In genomic region chr7:26151953-26152781, GRCh38 we compare ENCODE assay signal across 1 cellular context.
TF ChIP-seq lines count a peak whose summit lies in the region.

A gene with protein sequence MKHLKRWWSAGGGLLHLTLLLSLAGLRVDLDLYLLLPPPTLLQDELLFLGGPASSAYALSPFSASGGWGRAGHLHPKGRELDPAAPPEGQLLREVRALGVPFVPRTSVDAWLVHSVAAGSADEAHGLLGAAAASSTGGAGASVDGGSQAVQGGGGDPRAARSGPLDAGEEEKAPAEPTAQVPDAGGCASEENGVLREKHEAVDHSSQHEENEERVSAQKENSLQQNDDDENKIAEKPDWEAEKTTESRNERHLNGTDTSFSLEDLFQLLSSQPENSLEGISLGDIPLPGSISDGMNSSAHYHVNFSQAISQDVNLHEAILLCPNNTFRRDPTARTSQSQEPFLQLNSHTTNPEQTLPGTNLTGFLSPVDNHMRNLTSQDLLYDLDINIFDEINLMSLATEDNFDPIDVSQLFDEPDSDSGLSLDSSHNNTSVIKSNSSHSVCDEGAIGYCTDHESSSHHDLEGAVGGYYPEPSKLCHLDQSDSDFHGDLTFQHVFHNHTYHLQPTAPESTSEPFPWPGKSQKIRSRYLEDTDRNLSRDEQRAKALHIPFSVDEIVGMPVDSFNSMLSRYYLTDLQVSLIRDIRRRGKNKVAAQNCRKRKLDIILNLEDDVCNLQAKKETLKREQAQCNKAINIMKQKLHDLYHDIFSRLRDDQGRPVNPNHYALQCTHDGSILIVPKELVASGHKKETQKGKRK (plus strand): TSS chr7:26152198. CDS start chr7:26152499, 301 bp downstream.

TF ChIP-seq in K562, 482 proteins besides CTCF, POLR2A, EP300 and RAD21 (continued from another document and continues in another):
- TF ChIP-seq, protein P1, sequence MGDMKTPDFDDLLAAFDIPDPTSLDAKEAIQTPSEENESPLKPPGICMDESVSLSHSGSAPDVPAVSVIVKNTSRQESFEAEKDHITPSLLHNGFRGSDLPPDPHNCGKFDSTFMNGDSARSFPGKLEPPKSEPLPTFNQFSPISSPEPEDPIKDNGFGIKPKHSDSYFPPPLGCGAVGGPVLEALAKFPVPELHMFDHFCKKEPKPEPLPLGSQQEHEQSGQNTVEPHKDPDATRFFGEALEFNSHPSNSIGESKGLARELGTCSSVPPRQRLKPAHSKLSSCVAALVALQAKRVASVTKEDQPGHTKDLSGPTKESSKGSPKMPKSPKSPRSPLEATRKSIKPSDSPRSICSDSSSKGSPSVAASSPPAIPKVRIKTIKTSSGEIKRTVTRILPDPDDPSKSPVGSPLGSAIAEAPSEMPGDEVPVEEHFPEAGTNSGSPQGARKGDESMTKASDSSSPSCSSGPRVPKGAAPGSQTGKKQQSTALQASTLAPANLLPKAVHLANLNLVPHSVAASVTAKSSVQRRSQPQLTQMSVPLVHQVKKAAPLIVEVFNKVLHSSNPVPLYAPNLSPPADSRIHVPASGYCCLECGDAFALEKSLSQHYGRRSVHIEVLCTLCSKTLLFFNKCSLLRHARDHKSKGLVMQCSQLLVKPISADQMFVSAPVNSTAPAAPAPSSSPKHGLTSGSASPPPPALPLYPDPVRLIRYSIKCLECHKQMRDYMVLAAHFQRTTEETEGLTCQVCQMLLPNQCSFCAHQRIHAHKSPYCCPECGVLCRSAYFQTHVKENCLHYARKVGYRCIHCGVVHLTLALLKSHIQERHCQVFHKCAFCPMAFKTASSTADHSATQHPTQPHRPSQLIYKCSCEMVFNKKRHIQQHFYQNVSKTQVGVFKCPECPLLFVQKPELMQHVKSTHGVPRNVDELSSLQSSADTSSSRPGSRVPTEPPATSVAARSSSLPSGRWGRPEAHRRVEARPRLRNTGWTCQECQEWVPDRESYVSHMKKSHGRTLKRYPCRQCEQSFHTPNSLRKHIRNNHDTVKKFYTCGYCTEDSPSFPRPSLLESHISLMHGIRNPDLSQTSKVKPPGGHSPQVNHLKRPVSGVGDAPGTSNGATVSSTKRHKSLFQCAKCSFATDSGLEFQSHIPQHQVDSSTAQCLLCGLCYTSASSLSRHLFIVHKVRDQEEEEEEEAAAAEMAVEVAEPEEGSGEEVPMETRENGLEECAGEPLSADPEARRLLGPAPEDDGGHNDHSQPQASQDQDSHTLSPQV (IDR thresholded peaks at IDR 0.05) = peak; percentile 84
- no peak for TF ChIP-seq HNRNPH1 (optimal IDR thresholded peaks at IDR 0.05; ENCODE audit: low read depth, low read length)
- no peak for TF ChIP-seq TAF15 (IDR thresholded peaks at IDR 0.05; ENCODE audit: low read depth, low read length)
- TF ChIP-seq, protein P2, sequence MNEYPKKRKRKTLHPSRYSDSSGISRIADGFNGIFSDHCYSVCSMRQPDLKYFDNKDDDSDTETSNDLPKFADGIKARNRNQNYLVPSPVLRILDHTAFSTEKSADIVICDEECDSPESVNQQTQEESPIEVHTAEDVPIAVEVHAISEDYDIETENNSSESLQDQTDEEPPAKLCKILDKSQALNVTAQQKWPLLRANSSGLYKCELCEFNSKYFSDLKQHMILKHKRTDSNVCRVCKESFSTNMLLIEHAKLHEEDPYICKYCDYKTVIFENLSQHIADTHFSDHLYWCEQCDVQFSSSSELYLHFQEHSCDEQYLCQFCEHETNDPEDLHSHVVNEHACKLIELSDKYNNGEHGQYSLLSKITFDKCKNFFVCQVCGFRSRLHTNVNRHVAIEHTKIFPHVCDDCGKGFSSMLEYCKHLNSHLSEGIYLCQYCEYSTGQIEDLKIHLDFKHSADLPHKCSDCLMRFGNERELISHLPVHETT (CRISPR knock-in tag; conservative IDR thresholded peaks at IDR 0.05 in 1 of 2, IDR thresholded peaks at IDR 0.05 in 1 of 2) = peak in 1 of 2 experiments; percentile 72; a peak in 2 of 4 replicates
- no peak for TF ChIP-seq TARDBP (IDR thresholded peaks at IDR 0.05)
- TF ChIP-seq KAT7 (CRISPR knock-in tag; IDR thresholded peaks at IDR 0.05; ENCODE audit: borderline replicate concordance) = peak; percentile 85
- TF ChIP-seq POLR2G (IDR thresholded peaks at IDR 0.05; ENCODE audit: low read depth, low read length) = peak; percentile 89
- TF ChIP-seq CXXC5 (CRISPR knock-in tag; IDR thresholded peaks at IDR 0.05) = peak; percentile 82
- peak; percentile 70 for TF ChIP-seq KDM5B (IDR thresholded peaks at IDR 0.05; ENCODE audit: insufficient replicate concordance, low read depth, low read length)
- TF ChIP-seq MAZ (CRISPR knock-in tag; conservative IDR thresholded peaks at IDR 0.05 in 1 of 2, IDR thresholded peaks at IDR 0.05 in 1 of 2) = peak; percentile 78 to 86
- no peak for TF ChIP-seq CEBPB (tag; IDR thresholded peaks at IDR 0.05)
- no peak for TF ChIP-seq ZNF3 (CRISPR knock-in tag; IDR thresholded peaks at IDR 0.05)
- no peak for TF ChIP-seq NR0B1 (IDR thresholded peaks at IDR 0.05; ENCODE audit: partially characterized antibody)
- peak; percentile 74 for TF ChIP-seq MYC (IDR thresholded peaks at IDR 0.05; ENCODE audit: low read depth, low read length)
- no peak for TF ChIP-seq MYC (CRISPR knock-in tag; IDR thresholded peaks at IDR 0.05; ENCODE audit: borderline replicate concordance, low read depth)
- no peak for TF ChIP-seq SMARCA5 (IDR thresholded peaks at IDR 0.05)
- no peak for TF ChIP-seq ZNF316 (IDR thresholded peaks at IDR 0.05)
- TF ChIP-seq, protein P3, sequence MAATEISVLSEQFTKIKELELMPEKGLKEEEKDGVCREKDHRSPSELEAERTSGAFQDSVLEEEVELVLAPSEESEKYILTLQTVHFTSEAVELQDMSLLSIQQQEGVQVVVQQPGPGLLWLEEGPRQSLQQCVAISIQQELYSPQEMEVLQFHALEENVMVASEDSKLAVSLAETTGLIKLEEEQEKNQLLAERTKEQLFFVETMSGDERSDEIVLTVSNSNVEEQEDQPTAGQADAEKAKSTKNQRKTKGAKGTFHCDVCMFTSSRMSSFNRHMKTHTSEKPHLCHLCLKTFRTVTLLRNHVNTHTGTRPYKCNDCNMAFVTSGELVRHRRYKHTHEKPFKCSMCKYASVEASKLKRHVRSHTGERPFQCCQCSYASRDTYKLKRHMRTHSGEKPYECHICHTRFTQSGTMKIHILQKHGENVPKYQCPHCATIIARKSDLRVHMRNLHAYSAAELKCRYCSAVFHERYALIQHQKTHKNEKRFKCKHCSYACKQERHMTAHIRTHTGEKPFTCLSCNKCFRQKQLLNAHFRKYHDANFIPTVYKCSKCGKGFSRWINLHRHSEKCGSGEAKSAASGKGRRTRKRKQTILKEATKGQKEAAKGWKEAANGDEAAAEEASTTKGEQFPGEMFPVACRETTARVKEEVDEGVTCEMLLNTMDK (IDR thresholded peaks at IDR 0.05; ENCODE audit: borderline replicate concordance, insufficient read depth, low read depth, low read length, poor library complexity, severe bottlenecking) = peak; percentile 74
- TF ChIP-seq RERE (CRISPR knock-in tag; IDR thresholded peaks at IDR 0.05; ENCODE audit: borderline replicate concordance) = no peak
- peak in 1 of 2 experiments; percentile 74; a peak in 2 of 4 replicates for TF ChIP-seq NONO (IDR thresholded peaks at IDR 0.05; ENCODE audit: low read depth in 2 of 2, low read length in 1 of 2)
- 0 out of 4 replicates have a peak, but pooled peaks of 1 of the 2 experiments have one; percentile 54 for TF ChIP-seq TEAD1 (CRISPR knock-in tag; IDR thresholded peaks at IDR 0.05)
- TF ChIP-seq, protein P4, sequence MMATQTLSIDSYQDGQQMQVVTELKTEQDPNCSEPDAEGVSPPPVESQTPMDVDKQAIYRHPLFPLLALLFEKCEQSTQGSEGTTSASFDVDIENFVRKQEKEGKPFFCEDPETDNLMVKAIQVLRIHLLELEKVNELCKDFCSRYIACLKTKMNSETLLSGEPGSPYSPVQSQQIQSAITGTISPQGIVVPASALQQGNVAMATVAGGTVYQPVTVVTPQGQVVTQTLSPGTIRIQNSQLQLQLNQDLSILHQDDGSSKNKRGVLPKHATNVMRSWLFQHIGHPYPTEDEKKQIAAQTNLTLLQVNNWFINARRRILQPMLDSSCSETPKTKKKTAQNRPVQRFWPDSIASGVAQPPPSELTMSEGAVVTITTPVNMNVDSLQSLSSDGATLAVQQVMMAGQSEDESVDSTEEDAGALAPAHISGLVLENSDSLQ (IDR thresholded peaks at IDR 0.05) = no peak
- no peak for TF ChIP-seq CBFA2T3 (IDR thresholded peaks at IDR 0.05)
- TF ChIP-seq ZNF12 (CRISPR knock-in tag; IDR thresholded peaks at IDR 0.05) = no peak
- no peak; the same call in 1 of the 2 replicates for TF ChIP-seq FOXP1 (CRISPR knock-in tag; IDR thresholded peaks at IDR 0.05)
- peak; percentile 40 to 62; a peak in 2 of 4 replicates for TF ChIP-seq NRF1 (conservative IDR thresholded peaks at IDR 0.05 in 1 of 2, IDR thresholded peaks at IDR 0.05 in 1 of 2)
- TF ChIP-seq SUPT5H (IDR thresholded peaks at IDR 0.05) = peak; percentile 55
- no peak for TF ChIP-seq HNRNPLL (IDR thresholded peaks at IDR 0.05; ENCODE audit: low read depth, low read length, poor library complexity, severe bottlenecking)
- no peak for TF ChIP-seq TRIM28 (IDR thresholded peaks at IDR 0.05)
- peak; percentile 58; the same call in 1 of the 2 replicates for TF ChIP-seq KLF6 (CRISPR knock-in tag; IDR thresholded peaks at IDR 0.05; ENCODE audit: borderline replicate concordance)
- TF ChIP-seq, protein P5, sequence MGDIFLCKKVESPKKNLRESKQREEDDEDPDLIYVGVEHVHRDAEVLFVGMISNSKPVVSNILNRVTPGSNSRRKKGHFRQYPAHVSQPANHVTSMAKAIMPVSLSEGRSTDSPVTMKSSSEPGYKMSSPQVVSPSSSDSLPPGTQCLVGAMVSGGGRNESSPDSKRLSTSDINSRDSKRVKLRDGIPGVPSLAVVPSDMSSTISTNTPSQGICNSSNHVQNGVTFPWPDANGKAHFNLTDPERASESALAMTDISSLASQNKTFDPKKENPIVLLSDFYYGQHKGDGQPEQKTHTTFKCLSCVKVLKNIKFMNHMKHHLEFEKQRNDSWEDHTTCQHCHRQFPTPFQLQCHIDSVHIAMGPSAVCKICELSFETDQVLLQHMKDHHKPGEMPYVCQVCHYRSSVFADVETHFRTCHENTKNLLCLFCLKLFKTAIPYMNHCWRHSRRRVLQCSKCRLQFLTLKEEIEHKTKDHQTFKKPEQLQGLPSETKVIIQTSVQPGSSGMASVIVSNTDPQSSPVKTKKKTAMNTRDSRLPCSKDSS (IDR thresholded peaks at IDR 0.05; ENCODE audit: low read depth, partially characterized antibody) = no peak
- TF ChIP-seq ETV1 (tag; conservative IDR thresholded peaks at IDR 0.05; ENCODE audit: low read depth) = no peak
- TF ChIP-seq MED1 (CRISPR knock-in tag; IDR thresholded peaks at IDR 0.05; ENCODE audit: borderline replicate concordance) = no peak
- TF ChIP-seq ARID1B (IDR thresholded peaks at IDR 0.05) = no peak
- TF ChIP-seq E2F5 (CRISPR knock-in tag; IDR thresholded peaks at IDR 0.05) = no peak
- no peak for TF ChIP-seq ZSCAN29 (IDR thresholded peaks at IDR 0.05)
- no peak for TF ChIP-seq FOXA3 (CRISPR knock-in tag; conservative IDR thresholded peaks at IDR 0.05 in 1 of 2, IDR thresholded peaks at IDR 0.05 in 1 of 2)
- TF ChIP-seq MTA3 (IDR thresholded peaks at IDR 0.05; ENCODE audit: borderline replicate concordance) = 0 out of 2 replicates have a peak, but pooled peaks have one; percentile 42
- peak; percentile 9; the same call in 1 of the 2 replicates for TF ChIP-seq E2F3 (CRISPR knock-in tag; IDR thresholded peaks at IDR 0.05)
- peak; percentile 30; the same call in 1 of the 2 replicates for TF ChIP-seq SIN3B (IDR thresholded peaks at IDR 0.05; ENCODE audit: low read depth)
- 0 out of 2 replicates have a peak, but pooled peaks have one; percentile 21 for TF ChIP-seq ZNF589 (CRISPR knock-in tag; IDR thresholded peaks at IDR 0.05; ENCODE audit: low read depth)
- TF ChIP-seq POLR2B (IDR thresholded peaks at IDR 0.05; ENCODE audit: low read depth, partially characterized antibody) = peak; percentile 31
- TF ChIP-seq FOXK2 (conservative IDR thresholded peaks at IDR 0.05 in 1 of 2, IDR thresholded peaks at IDR 0.05 in 1 of 2; ENCODE audit: low read depth in 2 of 2) = no peak
